Comparison of ENCODE assay signal across 8 cellular contexts in the genomic region with DNA sequence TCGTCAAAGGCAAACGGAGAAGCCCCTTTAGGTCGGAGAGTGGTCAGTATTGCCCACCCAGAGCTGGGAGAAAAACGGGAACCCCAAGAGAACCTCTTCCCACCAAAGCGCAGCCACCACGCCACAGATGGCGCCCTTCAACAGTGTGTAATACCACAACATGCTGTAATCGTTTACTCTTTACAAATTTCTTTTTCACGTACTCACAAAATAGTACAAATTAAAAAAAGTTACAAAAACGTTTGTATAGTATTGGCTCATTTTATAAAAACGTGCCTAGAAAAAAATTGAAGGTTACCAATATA. TPM values are rescaled to one million over a fixed set of nuclear protein-coding genes. Genes with fewer than 3 reads are reported as not detected.
DNase-seq lines count a peak whose midpoint lies in the region; ATAC-seq and TF ChIP-seq lines count a peak whose summit lies in the region.

No MANE protein-coding gene starts in this region.

- ATAC-seq in GM21786 (IDR thresholded peaks at IDR 0.05; ENCODE audit: unreplicated experiment) (peak; percentile 2), left colon (peak; percentile 15), GM19035 (IDR thresholded peaks at IDR 0.05; ENCODE audit: unreplicated experiment) (no peak)
- ATAC-seq in stimulated activated naive CD8-positive, alpha-beta T cell treated with anti-CD3 and anti-CD28 coated beads, Interleukin-15, Interleukin-2, amounts not matched to agents 100 U/mL and 50 U/mL, for 24 hours, result no peak

- H3K9ac ChIP-seq in ES-I3 (ENCODE audit: low read depth, low read length), result peak overlapping the region; percentile 100
- H3K9ac ChIP-seq in NT2/D1 (ENCODE audit: insufficient read length, low read depth), result peak overlapping the region; percentile 93

- intact Hi-C loops in left colon (cut with DNase I, micrococcal nuclease), result loop anchor here in 1 of 2 donors (10.0 kb wide), 2 partner anchors 51 to 101 kb away; partner anchors contain the start of gene HNRNPA3

- no peak for DNase-seq in NT2/D1 (ENCODE audit: low read depth, low spot score)
- peak in 1 of 2 donors; percentile 60 for DNase-seq in cardiac fibroblast (ENCODE audit: low read depth in 2 of 2)
- peak; percentile 72 to 79 for DNase-seq in left colon
- peak; percentile 60 for DNase-seq in stimulated activated naive CD8-positive, alpha-beta T cell treated with anti-CD3 and anti-CD28 coated beads, Interleukin-15, Interleukin-2, amounts not matched to agents 100 U/mL and 50 U/mL, for 24 hours
- no peak for DNase-seq in AG08395 (ENCODE audit: low spot score)

- no peaks in the 10 kb centered on the region for H3K27me3 ChIP-seq in NT2/D1 (ENCODE audit: insufficient read depth, insufficient read length)

- TF ChIP-seq CTCF in cardiac fibroblast (IDR thresholded peaks at IDR 0.05; ENCODE audit: low read depth, low read length), result peak; percentile 15

- H3K36me3 ChIP-seq in ES-I3 (ENCODE audit: insufficient read depth, low read length) (no peaks in the 10 kb centered on the region), NT2/D1 (ENCODE audit: insufficient read depth, insufficient read length, low read length) (peaks cover 9% of the 10 kb centered on the region)

- H3K4me1 ChIP-seq in ES-I3 (ENCODE audit: insufficient read depth, low read length), result peaks cover 25% of the 10 kb centered on the region
- no peaks in the 10 kb centered on the region for H3K4me1 ChIP-seq in NT2/D1 (ENCODE audit: insufficient read depth, insufficient read length)

- H3K9me3 ChIP-seq in ES-I3 (ENCODE audit: control insufficient read depth, insufficient read depth, low read length) (no peaks in the 10 kb centered on the region), NT2/D1 (ENCODE audit: insufficient read depth, low read length) (no peaks in the 10 kb centered on the region)

- H3K4me3 ChIP-seq in NT2/D1 (ENCODE audit: insufficient read length, low read depth) (peak overlapping the region; percentile 81), cardiac fibroblast (replicated peaks in 1 of 2; ENCODE audit: low read depth in 2 of 2, low read length in 2 of 2) (peak overlapping the region; percentile 54 to 81)

RNA-seq across cellular contexts. Expression of gene NFE2L2, which starts 0.8 kb away (rescaled TPM):
- 10 to 100 TPM; 73.1 to 94.1 TPM for total RNA-seq in left colon

RNA-seq across cellular contexts. Expression of gene HNRNPA3, which starts 52.7 kb away (rescaled TPM):
- total RNA-seq in left colon, result 100 to 1,000 TPM; 107 to 177 TPM

Comparison
In these comparisons a context has a peak if more than half of its experiments do, and no peak if none do; other contexts are left out.
1. ATAC-seq: peak in GM21786 (single experiment) and left colon (single experiment); none in stimulated activated naive CD8-positive, alpha-beta T cell treated with anti-CD3 and anti-CD28 coated beads, Interleukin-15, Interleukin-2, amounts not matched to agents 100 U/mL and 50 U/mL, for 24 hours (single experiment) and GM19035 (single experiment).
2. DNase-seq: peak in left colon (2 of 2) and stimulated activated naive CD8-positive, alpha-beta T cell treated with anti-CD3 and anti-CD28 coated beads, Interleukin-15, Interleukin-2, amounts not matched to agents 100 U/mL and 50 U/mL, for 24 hours (single experiment); none in NT2/D1 (single experiment) and AG08395 (single experiment).